ENCODE assay signal across 11 cellular contexts in the genomic region with DNA sequence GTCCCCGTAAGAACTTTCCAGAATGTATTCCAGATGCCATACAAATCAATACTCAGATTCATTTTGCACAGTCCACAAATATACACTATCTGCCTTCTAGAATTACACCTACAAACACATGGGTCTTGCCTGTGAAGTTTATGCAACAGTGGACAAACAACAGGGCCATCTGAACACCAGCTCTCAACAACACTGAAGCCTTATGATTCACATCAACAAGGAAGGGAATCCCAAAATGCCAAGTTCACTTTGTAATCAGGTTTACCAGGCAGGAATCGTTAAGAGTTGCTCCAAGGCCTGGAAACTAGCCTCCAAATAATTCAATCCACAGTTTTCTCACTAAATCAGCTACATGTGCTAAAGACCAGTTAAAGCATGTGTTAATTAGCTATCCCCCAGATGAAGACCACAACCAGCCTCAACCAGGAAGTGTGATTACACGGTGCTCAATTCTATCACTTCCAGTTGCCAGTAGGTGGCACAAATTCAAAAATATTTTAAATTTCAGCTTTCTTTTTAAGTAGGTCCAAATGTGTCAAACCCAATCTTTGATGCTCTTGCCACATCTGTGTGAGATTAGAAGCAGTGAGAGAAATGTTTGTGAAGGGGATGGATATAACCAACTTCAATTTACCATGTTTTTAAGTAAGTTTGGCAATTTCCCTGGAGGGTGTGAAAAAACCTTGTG.
DNase-seq lines count a peak whose midpoint lies in the region; ATAC-seq, FAIRE-seq and TF ChIP-seq lines count a peak whose summit lies in the region.
"Had no signal": no experiment of that assay in that cellular context is flagged by ENCODE, and none has a peak within 500 bp of the region (broad histone marks: within the 10 kb centered on the region; RNA-seq: fewer than 3 reads in every experiment).

No MANE protein-coding gene starts in this region.

- TF ChIP-seq CTCF in GM13977 (IDR thresholded peaks at IDR 0.05; ENCODE audit: extremely low read depth, insufficient read depth, missing control alignments) (peak; percentile 38), OCI-LY7 (conservative IDR thresholded peaks at IDR 0.05; ENCODE audit: low read length) (peak; percentile 73), fibroblast of mammary gland (conservative IDR thresholded peaks at IDR 0.05; ENCODE audit: control insufficient read depth, insufficient read depth, low read depth, low read length) (peak; percentile 46)

- CTCF ChIA-PET in OCI-LY7 (lab: Charles Lee; ENCODE audit: unreplicated experiment) = no interaction called here

- H3K9me2 ChIP-seq in OCI-LY7 (ENCODE audit: insufficient read depth, low read length) = no peaks in the 10 kb centered on the region

- BruUV-seq in OCI-LY7 (replicated peaks; lab: Mats Ljungman, UMichigan) = no TSS peak

- intact Hi-C loops in OCI-LY7 (cut with micrococcal nuclease; ENCODE audit: unreplicated experiment) = no loop called here

- DNase-seq in A172 (ENCODE audit: low spot score) (peak; percentile 31), GM13977 (ENCODE audit: low spot score) (no peak), OCI-LY7 (ENCODE audit: low spot score) (peak; percentile 18), fibroblast of mammary gland (ENCODE audit: low read depth) (peak; percentile 38), frontal cortex (ENCODE audit: low spot score in 2 of 2) (no peak), NCI-H1105 treated with DMSO at 0.1 percent for 48 hours (lab: John Stamatoyannopoulos, UW) (no peak)
- no peak for DNase-seq in stimulated activated naive CD8-positive, alpha-beta T cell treated with anti-CD3 and anti-CD28 coated beads, Interleukin-15, Interleukin-2, amounts not matched to agents 100 U/mL and 50 U/mL, for 24 hours
- DNase-seq in stimulated activated CD4-positive, alpha-beta T cell treated with anti-CD3 and anti-CD28 coated beads, Interleukin-2, amount 100 ng/mL, for 24 hours = no peak
- DNase-seq: activated CD4-positive, alpha-beta T cell treated with anti-CD3 and anti-CD28 coated beads for 36 hours; NCI-H1105 had no signal

- no peak for FAIRE-seq in frontal cortex (lab: Jason Lieb, UNC)
- FAIRE-seq: H54 had no signal

- POLR2A ChIA-PET in OCI-LY7 (lab: Charles Lee) = interaction anchor here (1.6 kb wide), 1 partner anchor 17 kb away, joined by 3 read pairs; no protein-coding TSS in a partner anchor

- H3K4me1 ChIP-seq in OCI-LY7 (ENCODE audit: insufficient read depth, low read length, poor library complexity, severe bottlenecking) = no peaks in the 10 kb centered on the region

- H3K4me3 ChIP-seq in OCI-LY7 (ENCODE audit: low read depth, low read length, poor library complexity, severe bottlenecking) (no peak overlapping the region), fibroblast of mammary gland (ENCODE audit: control insufficient read depth, low read depth, low read length) (no peak overlapping the region)

- H3K27ac ChIP-seq in OCI-LY7 (ENCODE audit: low read depth, low read length, poor library complexity, severe bottlenecking) = no peak overlapping the region

- no peaks in the 10 kb centered on the region for H4K20me1 ChIP-seq in OCI-LY7 (ENCODE audit: insufficient read depth, low read length)

- no peaks in the 10 kb centered on the region for H3K9me3 ChIP-seq in OCI-LY7 (ENCODE audit: low read length)

- H3K36me3 ChIP-seq in OCI-LY7 (ENCODE audit: insufficient read depth, low read length) = no peaks in the 10 kb centered on the region

- H2AFZ ChIP-seq in OCI-LY7 (ENCODE audit: low read length) = peak overlapping the region; percentile 69; the same call in 1 of the 2 replicates

- no peaks in the 10 kb centered on the region for H3K79me2 ChIP-seq in OCI-LY7 (ENCODE audit: insufficient read depth, low read depth, low read length)

- in situ Hi-C loops in GM13977 (cut with MboI; ENCODE audit: low pct_unique_long_range_greater_than_20kb, low sequenced_read_pairs, unreplicated experiment) = no loop called here

- no peak for ATAC-seq in stimulated activated naive CD8-positive, alpha-beta T cell treated with anti-CD3 and anti-CD28 coated beads, Interleukin-15, Interleukin-2, amounts not matched to agents 100 U/mL and 50 U/mL, for 24 hours
- ATAC-seq: activated CD4-positive, alpha-beta T cell treated with anti-CD3 and anti-CD28 coated beads for 36 hours had no signal

- no peak overlapping the region for H3K4me2 ChIP-seq in OCI-LY7 (ENCODE audit: low read length)

Comparison
In these comparisons a context has a peak if more than half of its experiments do, and no peak if none do; other contexts are left out.
1. DNase-seq: peak in A172 (single experiment), OCI-LY7 (single experiment) and fibroblast of mammary gland (single experiment); none in GM13977 (single experiment), frontal cortex (0 of 2), stimulated activated naive CD8-positive, alpha-beta T cell treated with anti-CD3 and anti-CD28 coated beads, Interleukin-15, Interleukin-2, amounts not matched to agents 100 U/mL and 50 U/mL, for 24 hours (single experiment), NCI-H1105 treated with DMSO at 0.1 percent for 48 hours (single experiment) and stimulated activated CD4-positive, alpha-beta T cell treated with anti-CD3 and anti-CD28 coated beads, Interleukin-2, amount 100 ng/mL, for 24 hours (0 of 2).
2. Peak in every context shown above with its lines, with median percentiles within 50 percentile points of each other: CTCF ChIP-seq.